ENCODE assay signal across 1 cellular context in genomic region chr3:23981136-23981535, GRCh38.
TF ChIP-seq lines count a peak whose summit lies in the region.

No MANE protein-coding gene starts in this region.

TF ChIP-seq in HepG2, 621 proteins besides CTCF, POLR2A, EP300 and RAD21:
- no peak for TF ChIP-seq ZNF280D (CRISPR knock-in tag; IDR thresholded peaks at IDR 0.05)
- peak; percentile 34; the same call in 1 of the 2 replicates for TF ChIP-seq POLR2G (IDR thresholded peaks at IDR 0.05; ENCODE audit: low read depth, low read length)
- no peak for TF ChIP-seq ZNF746 (CRISPR knock-in tag; IDR thresholded peaks at IDR 0.05)
- no peak for TF ChIP-seq ZNF550 (CRISPR knock-in tag; IDR thresholded peaks at IDR 0.05; ENCODE audit: borderline replicate concordance)
- no peak for TF ChIP-seq NRL (CRISPR knock-in tag; IDR thresholded peaks at IDR 0.05; ENCODE audit: borderline replicate concordance)
- no peak for TF ChIP-seq BCL6 (CRISPR knock-in tag; IDR thresholded peaks at IDR 0.05)
- TF ChIP-seq ZNF709 (CRISPR knock-in tag; IDR thresholded peaks at IDR 0.05) = no peak
- TF ChIP-seq RBM39 (IDR thresholded peaks at IDR 0.05; ENCODE audit: low read depth, low read length, poor library complexity, severe bottlenecking) = no peak
- no peak for TF ChIP-seq ZNF781 (CRISPR knock-in tag; IDR thresholded peaks at IDR 0.05; ENCODE audit: borderline replicate concordance, not compliant biosample characterization)
- TF ChIP-seq AGO2 (optimal IDR thresholded peaks at IDR 0.05; ENCODE audit: low read depth, low read length) = peak; percentile 70
- 0 out of 2 replicates have a peak, but pooled peaks have one; percentile 43 for TF ChIP-seq ZNF616 (CRISPR knock-in tag; IDR thresholded peaks at IDR 0.05; ENCODE audit: low read depth)
